In the genomic region with DNA sequence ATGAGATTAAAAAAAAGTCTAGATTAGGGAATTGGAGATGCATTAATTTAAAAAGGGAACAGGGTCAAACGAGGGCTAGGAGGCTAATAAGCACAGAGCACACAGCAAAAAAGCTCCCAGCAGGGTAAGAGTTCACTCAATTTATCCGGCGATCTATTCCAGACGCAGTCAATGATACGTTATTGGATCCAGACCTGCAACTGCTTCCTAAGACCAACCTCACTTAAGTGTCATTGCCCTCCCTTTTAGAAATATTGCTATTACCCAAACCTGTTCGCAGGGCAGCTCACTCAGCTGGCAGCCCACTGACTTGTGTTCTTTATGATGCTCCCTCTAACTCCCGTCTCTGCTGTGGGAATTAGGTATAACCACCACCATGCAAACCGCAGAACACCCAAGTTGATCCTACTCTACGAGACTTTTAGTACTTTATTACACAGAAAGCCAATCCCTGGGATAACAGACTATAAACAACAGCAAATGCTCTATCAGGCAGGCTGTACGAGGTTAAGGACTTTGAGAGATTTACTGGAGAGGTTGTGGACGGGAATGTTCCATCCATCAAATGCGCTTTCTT, we compare ENCODE assay signal across 18 cellular contexts.
"Had no signal": no experiment of that assay in that cellular context is flagged by ENCODE, and none has a peak within 500 bp of the region (broad histone marks: within the 10 kb centered on the region; RNA-seq: fewer than 3 reads in every experiment).

No MANE protein-coding gene starts in this region.

- H3K4me1 ChIP-seq: breast epithelium, heart left ventricle, right atrium auricular region had no signal

- H3K9me3 ChIP-seq: right atrium auricular region had no signal

- DNase-seq: activated naive CD4-positive, alpha-beta T cell; aorta; effector memory CD4-positive, alpha-beta T cell; heart left ventricle; mammary epithelial cell; natural killer cell; occipital lobe; stimulated activated CD4-positive, alpha-beta T cell treated with anti-CD3 and anti-CD28 coated beads, Interleukin-4, amount 100 ng/mL, for 24 hours; stimulated activated naive CD4-positive, alpha-beta T cell; T-cell; T-helper 9 cell had no signal

- H3K27ac Mint-ChIP-seq: natural killer cell, progenitor cell of endocrine pancreas, T-cell had no signal

- H3K27ac ChIP-seq: breast epithelium, heart left ventricle, right atrium auricular region, skin epidermis had no signal

- H3K4me3 Mint-ChIP-seq: natural killer cell, T-cell had no signal

- H3K4me1 Mint-ChIP-seq: natural killer cell had no signal

- H3K4me3 ChIP-seq: breast epithelium, heart left ventricle, right atrium auricular region, skin epidermis, tibial nerve had no signal

- H3K36me3 Mint-ChIP-seq: natural killer cell had no signal

- H3K36me3 ChIP-seq: breast epithelium, heart left ventricle, right atrium auricular region, tibial nerve had no signal

- H3K27me3 Mint-ChIP-seq: progenitor cell of endocrine pancreas, T-cell had no signal

- H3K27me3 ChIP-seq: breast epithelium, heart left ventricle, right atrium auricular region, tibial nerve had no signal

- H3K9me3 Mint-ChIP-seq: natural killer cell, T-cell had no signal

- ATAC-seq: activated CD4-positive, CD25-positive, alpha-beta regulatory T cell treated with anti-CD3 and anti-CD28 coated beads, Interleukin-2, amount 50 U/mL, for 24 hours; heart left ventricle; left lobe of liver; natural killer cell; T-cell had no signal
